9 cellular contexts compared by ENCODE assay signal in genomic region chr20:63580796-63581461, GRCh38. TPM values are rescaled to one million over a fixed set of nuclear protein-coding genes. Genes with fewer than 3 reads are reported as not detected.
DNase-seq lines count a peak whose midpoint lies in the region; ATAC-seq, FAIRE-seq and TF ChIP-seq lines count a peak whose summit lies in the region.
"Had no signal": no experiment of that assay in that cellular context is flagged by ENCODE, and none has a peak within 500 bp of the region (broad histone marks: within the 10 kb centered on the region; RNA-seq: fewer than 3 reads in every experiment).

No MANE protein-coding gene starts in this region.

- H3K27ac Mint-ChIP-seq in activated naive CD4-positive, alpha-beta T cell treated with anti-CD3 and anti-CD28 coated beads, Interleukin-2, amount 10 ng/mL, durations not matched to agents 7 days and 5 days = no peak overlapping the region
- H3K27ac Mint-ChIP-seq: nephron had no signal

- H3K9me3 ChIP-seq in SJCRH30 (replicated peaks) = no peaks in the 10 kb centered on the region

- peaks cover 5% of the 10 kb centered on the region for H3K4me1 Mint-ChIP-seq in activated naive CD4-positive, alpha-beta T cell treated with anti-CD3 and anti-CD28 coated beads, Interleukin-2, amount 10 ng/mL, durations not matched to agents 7 days and 5 days

- no peaks in the 10 kb centered on the region for H3K9me3 Mint-ChIP-seq in activated naive CD4-positive, alpha-beta T cell treated with anti-CD3 and anti-CD28 coated beads, Interleukin-2, amount 10 ng/mL, durations not matched to agents 7 days and 5 days
- H3K9me3 Mint-ChIP-seq: nephron had no signal

- H3K4me3 ChIP-seq in AG10803 (ENCODE audit: low read length) (no peak overlapping the region), SJCRH30 (no peak overlapping the region)

- no peak for ATAC-seq in HG02610 (IDR thresholded peaks at IDR 0.05; ENCODE audit: unreplicated experiment)
- ATAC-seq in HG03342 (IDR thresholded peaks at IDR 0.05; ENCODE audit: unreplicated experiment) = no peak

- peaks cover 3% of the 10 kb centered on the region for H3K36me3 Mint-ChIP-seq in activated naive CD4-positive, alpha-beta T cell treated with anti-CD3 and anti-CD28 coated beads, Interleukin-2, amount 10 ng/mL, durations not matched to agents 7 days and 5 days

- peaks cover 83% of the 10 kb centered on the region for H3K27me3 Mint-ChIP-seq in activated naive CD4-positive, alpha-beta T cell treated with anti-CD3 and anti-CD28 coated beads, Interleukin-2, amount 10 ng/mL, durations not matched to agents 7 days and 5 days

- no peak overlapping the region for H3K4me3 Mint-ChIP-seq in activated naive CD4-positive, alpha-beta T cell treated with anti-CD3 and anti-CD28 coated beads, Interleukin-2, amount 10 ng/mL, durations not matched to agents 7 days and 5 days
- H3K4me3 Mint-ChIP-seq: nephron had no signal

- DNase-seq in AG10803 (ENCODE audit: low read depth) = peak; percentile 24
- DNase-seq in GM18507 (ENCODE audit: extremely low spot score, insufficient read length, low read depth) = peak; percentile 48
- DNase-seq in SJCRH30 = peak; percentile 40 to 54
- DNase-seq in activated naive CD4-positive, alpha-beta T cell treated with anti-CD3 and anti-CD28 coated beads, Interleukin-2, amount 10 ng/mL, durations not matched to agents 7 days and 5 days = peak; percentile 88
- peak; percentile 77 for DNase-seq in islet precursor cell
- peak; percentile 61 for DNase-seq in stimulated activated CD8-positive, alpha-beta memory T cell treated with anti-CD3 and anti-CD28 coated beads, Interleukin-15, amount 100 ng/mL, for 1 hour (ENCODE audit: low read depth)

- no peak overlapping the region for H3K27ac ChIP-seq in SJCRH30

- CTCF ChIA-PET in activated naive CD4-positive, alpha-beta T cell treated with anti-CD3 and anti-CD28 coated beads, Interleukin-2, amount 10 ng/mL, durations not matched to agents 7 days and 5 days (lab: Charles Lee) = interaction anchor here (1.0 kb wide), 1 partner anchor 42 kb away, joined by 3 read pairs; no protein-coding TSS in a partner anchor

- peaks cover 46% of the 10 kb centered on the region for H3K27me3 ChIP-seq in SJCRH30

- no peaks in the 10 kb centered on the region for H3K4me1 ChIP-seq in SJCRH30

- peak; percentile 45 for FAIRE-seq in GM18507 (lab: Jason Lieb, UNC)

- peak; percentile 49 for TF ChIP-seq CTCF in AG10803 (conservative IDR thresholded peaks at IDR 0.05; ENCODE audit: low read length)

- H3K36me3 ChIP-seq in SJCRH30 = no peaks in the 10 kb centered on the region

RNA-seq across cellular contexts. Expression of gene HELZ2, which starts 6.9 kb away (rescaled TPM):
- 4.6 and 5.7 TPM in 2 replicates for total RNA-seq in SJCRH30 (2014; rRNA removed; shearing (Covaris generic))

RNA-seq across cellular contexts. Expression of gene FNDC11, which starts 27.0 kb away (rescaled TPM):
- 0.02 and 0.20 TPM in 2 replicates for total RNA-seq in SJCRH30 (2014; rRNA removed; shearing (Covaris generic))

RNA-seq across cellular contexts. Expression of gene SRMS, which starts 33.4 kb away (rescaled TPM):
- total RNA-seq in SJCRH30 (2014; rRNA removed; shearing (Covaris generic)) = not detected in 2 replicates

RNA-seq across cellular contexts. Expression of gene PTK6, which starts 43.8 kb away (rescaled TPM):
- total RNA-seq in SJCRH30 (2014; rRNA removed; shearing (Covaris generic)) = 1.4 TPM in 2 replicates

RNA-seq across cellular contexts. Expression of gene GMEB2, which starts 46.0 kb away (rescaled TPM):
- 19.5 and 20.2 TPM in 2 replicates for total RNA-seq in SJCRH30 (2014; rRNA removed; shearing (Covaris generic))

Comparison
In these comparisons a context has a peak if more than half of its experiments do, and no peak if none do; other contexts are left out.
1. DNase-seq: peak in every context shown above with its lines; median percentile 88 in activated naive CD4-positive, alpha-beta T cell treated with anti-CD3 and anti-CD28 coated beads, Interleukin-2, amount 10 ng/mL, durations not matched to agents 7 days and 5 days; 77 in islet precursor cell; 61 in stimulated activated CD8-positive, alpha-beta memory T cell treated with anti-CD3 and anti-CD28 coated beads, Interleukin-15, amount 100 ng/mL, for 1 hour; 48 in GM18507; 47 in SJCRH30; 24 in AG10803.